1 cellular context compared by ENCODE assay signal in the genomic region with DNA sequence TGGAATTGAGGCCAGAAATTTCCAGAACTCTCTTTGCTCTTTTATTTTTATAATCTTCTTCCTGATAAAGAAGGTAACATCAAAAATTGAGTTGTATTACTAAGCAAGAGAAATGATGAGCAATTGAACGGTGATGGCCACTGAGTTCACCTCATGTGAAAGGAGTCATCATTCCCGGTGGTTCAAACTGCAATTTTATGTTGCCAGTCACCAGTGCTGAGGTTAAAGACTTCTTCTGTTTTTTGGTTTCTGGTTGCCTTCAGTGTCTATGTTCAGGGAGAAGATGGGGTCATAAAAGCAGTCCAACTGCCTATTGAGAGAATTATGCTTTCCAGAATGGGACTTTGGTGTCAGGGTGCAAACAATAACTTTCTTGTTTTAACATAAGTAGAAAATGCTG. TPM values are rescaled to one million over a fixed set of nuclear protein-coding genes. Genes with fewer than 3 reads are reported as not detected.
"Had no signal": no experiment of that assay in that cellular context is flagged by ENCODE, and none has a peak within 500 bp of the region (broad histone marks: within the 10 kb centered on the region; RNA-seq: fewer than 3 reads in every experiment).

No MANE protein-coding gene starts in this region.

RNA-seq across cellular contexts. Expression of a gene that starts 19.4 kb away (rescaled TPM):
- total RNA-seq: OCI-LY7 had no signal
